In genomic region chr10:5283305-5284158, GRCh38 we compare ENCODE assay signal across 8 cellular contexts.
DNase-seq lines count a peak whose midpoint lies in the region; ATAC-seq and FAIRE-seq lines count a peak whose summit lies in the region.

No MANE protein-coding gene starts in this region.

- H4K20me1 ChIP-seq in BLaER1 treated with 17β-estradiol and CSF1 and Interleukin-3, amounts not matched to agents 10 nM and 100 nM, result no peaks in the 10 kb centered on the region

- peaks cover 0 to 28% (median 0%) of the 10 kb centered on the region in 11 experiments; a peak in 4 of 22 replicates for H3K9me3 ChIP-seq in BLaER1 treated with 17β-estradiol and CSF1 and Interleukin-3, amounts not matched to agents 10 nM and 100 nM (replicated peaks in 1 of 11)

- peak overlapping the region in 9 of 11 experiments; percentile 14 to 86 (median 74); a peak in 17 of 22 replicates for H3K4me2 ChIP-seq in BLaER1 treated with 17β-estradiol and CSF1 and Interleukin-3, amounts not matched to agents 10 nM and 100 nM

- DNase-seq in RKO (ENCODE audit: low spot score) (peak; percentile 76), Right ventricle myocardium inferior (ENCODE audit: missing footprints) (no peak), retina (peak; percentile 58), GM19239 (ENCODE audit: insufficient read length, low spot score) (no peak)
- DNase-seq in activated naive CD4-positive, alpha-beta T cell treated with Interleukin-2 at 50 U/mL for 16 hours, result peak; percentile 45

- intact Hi-C loops in Right ventricle myocardium inferior (cut with DNase I), result loop anchor here (1.0 to 5.0 kb wide), 2 partner anchors 191 to 434 kb away; partner anchors contain the start of gene AKR1C3

- H3K36me3 ChIP-seq in BLaER1 treated with 17β-estradiol and CSF1 and Interleukin-3, amounts not matched to agents 10 nM and 100 nM, result no peaks in the 10 kb centered on the region

- H3K27me3 ChIP-seq in BLaER1 treated with 17β-estradiol and CSF1 and Interleukin-3, amounts not matched to agents 10 nM and 100 nM, result no peaks in the 10 kb centered on the region

- peaks cover 0 to 64% (median 24%) of the 10 kb centered on the region in 10 experiments; a peak in 17 of 20 replicates for H3K4me1 ChIP-seq in BLaER1 treated with 17β-estradiol and CSF1 and Interleukin-3, amounts not matched to agents 10 nM and 100 nM

- H3K27ac ChIP-seq in BLaER1 treated with 17β-estradiol and CSF1 and Interleukin-3, amounts not matched to agents 10 nM and 100 nM, result peak overlapping the region; percentile 21 to 91 (median 77); a peak in 20 of 22 replicates

- peak overlapping the region in 9 of 11 experiments; percentile 27 to 76 (median 54); a peak in 13 of 22 replicates for H3K9ac ChIP-seq in BLaER1 treated with 17β-estradiol and CSF1 and Interleukin-3, amounts not matched to agents 10 nM and 100 nM

- H3K4me3 ChIP-seq in BLaER1 treated with 17β-estradiol and CSF1 and Interleukin-3, amounts not matched to agents 10 nM and 100 nM, result no peak overlapping the region

- no peak for FAIRE-seq in GM19239 (lab: Jason Lieb, UNC)

- ATAC-seq in GM19035 (IDR thresholded peaks at IDR 0.05; ENCODE audit: unreplicated experiment) (peak; percentile 79), HG03457 (IDR thresholded peaks at IDR 0.05; ENCODE audit: unreplicated experiment) (peak; percentile 70), Right ventricle myocardium inferior (peak; percentile 95)

Comparison
In these comparisons a context has a peak if more than half of its experiments do, and no peak if none do; other contexts are left out.
1. DNase-seq: peak in RKO (single experiment), activated naive CD4-positive, alpha-beta T cell treated with Interleukin-2 at 50 U/mL for 16 hours (single experiment) and retina (single experiment); none in Right ventricle myocardium inferior (single experiment) and GM19239 (single experiment).
2. Peak in every context shown above with its lines, with median percentiles within 50 percentile points of each other: ATAC-seq.